In the genomic region with DNA sequence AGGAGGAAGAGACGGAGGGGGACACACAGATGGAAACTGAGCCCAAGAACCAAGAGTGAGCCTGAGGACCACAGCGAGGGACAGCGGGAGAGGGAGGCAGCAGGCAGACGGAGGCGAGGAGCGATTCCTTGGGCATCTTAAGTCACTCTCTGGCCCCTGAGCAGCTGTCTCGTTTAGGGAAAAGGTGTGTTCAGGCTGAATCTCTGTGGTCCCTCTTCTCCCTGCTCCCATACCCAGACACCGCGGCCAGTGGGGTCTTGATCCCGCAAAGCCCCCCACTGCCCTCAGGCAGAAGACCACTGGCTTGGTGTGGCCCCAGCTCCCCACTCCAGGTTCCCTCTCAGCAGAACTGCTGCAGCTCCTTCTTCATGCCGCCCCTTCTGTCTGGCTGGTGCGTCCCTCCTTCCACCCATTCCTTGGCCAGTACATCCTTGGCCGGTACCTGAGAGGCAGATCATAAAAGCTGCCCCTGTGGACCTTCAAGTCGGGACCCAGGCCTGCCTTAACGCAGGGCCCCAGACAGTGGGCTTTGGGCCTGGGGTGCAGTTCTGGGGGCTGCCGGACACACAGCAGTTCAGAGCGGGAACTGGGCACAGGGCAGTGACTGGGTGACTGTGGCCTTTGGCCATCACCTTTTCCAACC, we compare ENCODE assay signal across 8 cellular contexts. TPM values are rescaled to one million over a fixed set of nuclear protein-coding genes. Genes with fewer than 3 reads are reported as not detected.
A peak's percentile ranks its signal among the peaks of the same experiment; 100 is the strongest.
DNase-seq lines count a peak whose midpoint lies in the region; ATAC-seq and TF ChIP-seq lines count a peak whose summit lies in the region.

No MANE protein-coding gene starts in this region.

- peaks cover 90 to 93% of the 10 kb centered on the region in 2 donors for H3K4me1 Mint-ChIP-seq in immature natural killer cell

- peaks cover 32% of the 10 kb centered on the region for H3K4me1 ChIP-seq in adipocyte (ENCODE audit: control insufficient read depth, insufficient read depth, low read length)
- peaks cover 33 to 96% (median 84%) of the 10 kb centered on the region in 6 donors for H3K4me1 ChIP-seq in spleen

- POLR2A ChIA-PET in HEK293T (lab: Yijun Ruan, JAX): no interaction called here

- H3K27ac Mint-ChIP-seq in immature natural killer cell: peak overlapping the region; percentile 99 to 100 (median 100)

- H3K27me3 Mint-ChIP-seq in immature natural killer cell (ENCODE audit: low read depth in 3 of 3): peaks cover 17 to 32% (median 30%) of the 10 kb centered on the region in 3 donors

- H3K4me3 Mint-ChIP-seq in immature natural killer cell: peak overlapping the region; percentile 49 to 96 (median 91)

- H3K36me3 ChIP-seq in adipocyte (ENCODE audit: control insufficient read depth, insufficient read depth, low read length, severe bottlenecking): no peaks in the 10 kb centered on the region
- no peaks in the 10 kb centered on the region for H3K36me3 ChIP-seq in spleen

- TF ChIP-seq CTCF in GM12865 (IDR thresholded peaks at IDR 0.05; ENCODE audit: insufficient read depth, low read depth, low read length, missing control alignments): no peak
- TF ChIP-seq CTCF in spleen (IDR thresholded peaks at IDR 0.05 in 8 of 11, conservative IDR thresholded peaks at IDR 0.05 in 3 of 11): no peak

- H3K36me3 Mint-ChIP-seq in immature natural killer cell: peaks cover 5% of the 10 kb centered on the region in 3 donors

- no peak for ATAC-seq in HG02970 (IDR thresholded peaks at IDR 0.05; ENCODE audit: low FRiP score, unreplicated experiment)

- intact Hi-C loops in spleen (cut with DNase I; ENCODE audit: low total_unique reads): no loop called here

- H3K9me3 ChIP-seq in adipocyte (ENCODE audit: control insufficient read depth, low read length) (no peaks in the 10 kb centered on the region), spleen (no peaks in the 10 kb centered on the region)

- DNase-seq in GM12865 (ENCODE audit: low read depth) (no peak), adipocyte (ENCODE audit: low read depth) (no peak), immature natural killer cell (no peak), spleen (no peak), SHP77 treated with DMSO at 0.1 percent for 48 hours (lab: John Stamatoyannopoulos, UW) (no peak), HEK293T (ENCODE audit: extremely low spot score) (no peak), NCI-H2081 (lab: John Stamatoyannopoulos, UW) (no peak)

- H3K27ac ChIP-seq in spleen: peak overlapping the region; percentile 46 to 96 (median 78)

- H3K9ac ChIP-seq in adipocyte (ENCODE audit: low read length): peak overlapping the region; percentile 39

- no peak for TF ChIP-seq POLR2A in spleen (IDR thresholded peaks at IDR 0.05)

- H3K9me3 Mint-ChIP-seq in immature natural killer cell: peaks cover 0 to 2% (median 0%) of the 10 kb centered on the region in 6 donors

- WGBS in spleen, 5 donors: 76 to 88% (median 80%) methylated on average over 13 to 17 of the region's 17 CpGs

- CTCF ChIA-PET in HEK293T (lab: Yijun Ruan, JAX): interaction anchor here (1.1 kb wide), 1 partner anchor 18 kb away, joined by 3 read pairs; no protein-coding TSS in a partner anchor

- no peaks in the 10 kb centered on the region for H3K27me3 ChIP-seq in adipocyte (replicated peaks; ENCODE audit: control insufficient read depth, insufficient read depth, low read length)
- H3K27me3 ChIP-seq in spleen (replicated peaks in 1 of 7): no peaks in the 10 kb centered on the region

- peak overlapping the region; percentile 45 for H3K4me3 ChIP-seq in GM12865 (ENCODE audit: low read depth, low read length)
- H3K4me3 ChIP-seq in adipocyte (ENCODE audit: low read length): peak overlapping the region; percentile 65
- H3K4me3 ChIP-seq in spleen: peak overlapping the region in 2 of 8 donors; percentile 11 to 62

TF ChIP-seq in HEK293T, 16 proteins besides CTCF, POLR2A, EP300 and RAD21:
- TF ChIP-seq ELF4 (IDR thresholded peaks at IDR 0.05): no peak
- no peak for TF ChIP-seq FOXA1 (IDR thresholded peaks at IDR 0.05)
- TF ChIP-seq SUZ12 (IDR thresholded peaks at IDR 0.05): no peak
- no peak for TF ChIP-seq ZNF384 (IDR thresholded peaks at IDR 0.05)
- no peak for TF ChIP-seq FOXM1 (IDR thresholded peaks at IDR 0.05; ENCODE audit: borderline replicate concordance)
- TF ChIP-seq BHLHE40 (IDR thresholded peaks at IDR 0.05; ENCODE audit: borderline replicate concordance): no peak
- no peak for TF ChIP-seq FOXK2 (IDR thresholded peaks at IDR 0.05)
- TF ChIP-seq HDGF (IDR thresholded peaks at IDR 0.05; ENCODE audit: borderline replicate concordance): no peak
- no peak for TF ChIP-seq ARNT (IDR thresholded peaks at IDR 0.05)

RNA-seq across cellular contexts. Expression of gene RALGDS, which starts 5.8 kb away (rescaled TPM):
- 10 to 100 TPM; 31.2 to 68.8 (median 31.6) TPM for polyA plus RNA-seq in immature natural killer cell
- total RNA-seq in spleen: 10 to 100 TPM; 50.6 to 74.3 (median 60.3) TPM
- 10 to 100 TPM; 21.3 to 40.1 (median 27.2) TPM for polyA plus RNA-seq in spleen

RNA-seq across cellular contexts. Expression of gene GBGT1, which starts 36.9 kb away (rescaled TPM):
- not detected for polyA plus RNA-seq in immature natural killer cell
- 10 to 100 TPM; 16.8 to 52.8 (median 31.2) TPM for total RNA-seq in spleen
- polyA plus RNA-seq in spleen: 10 to 100 TPM in 2 of 3 donors, 1 to 10 TPM in 1; 9.2 to 14.1 (median 10.7) TPM

Comparison
In these comparisons a context has a peak if more than half of its experiments do, and no peak if none do; other contexts are left out.
1. RNA of gene GBGT1, which starts 36.9 kb away (polyA plus RNA-seq): 9.2 to 14.1 TPM in spleen; not detected in immature natural killer cell; every median in the first group is over 10 times any median in the second.